Comparison of ENCODE assay signal across 1 cellular context in the genomic region with DNA sequence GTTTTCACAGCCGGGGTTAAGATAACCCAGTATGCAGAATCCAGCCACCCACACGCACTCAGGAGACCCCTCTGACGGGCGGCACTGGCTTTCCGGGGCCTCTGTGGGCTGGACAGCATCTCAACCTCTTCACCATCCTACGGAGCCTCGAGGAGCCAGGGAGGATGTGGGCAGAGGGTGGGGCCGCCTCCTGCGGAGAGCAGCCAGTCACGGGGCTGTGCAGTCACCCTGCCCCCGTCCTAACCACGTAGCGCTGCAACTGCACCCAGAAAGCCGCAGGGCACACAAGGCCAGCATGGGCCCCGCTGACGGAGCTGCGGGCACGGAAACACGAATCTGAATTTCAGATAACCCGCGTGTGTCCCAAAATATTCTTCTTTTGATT.
A peak's percentile ranks its signal among the peaks of the same experiment; 100 is the strongest.
TF ChIP-seq lines count a peak whose summit lies in the region.

No MANE protein-coding gene starts in this region.

TF ChIP-seq in K562, 482 proteins besides CTCF, POLR2A, EP300 and RAD21 (continued from another document):
- TF ChIP-seq, protein P1, sequence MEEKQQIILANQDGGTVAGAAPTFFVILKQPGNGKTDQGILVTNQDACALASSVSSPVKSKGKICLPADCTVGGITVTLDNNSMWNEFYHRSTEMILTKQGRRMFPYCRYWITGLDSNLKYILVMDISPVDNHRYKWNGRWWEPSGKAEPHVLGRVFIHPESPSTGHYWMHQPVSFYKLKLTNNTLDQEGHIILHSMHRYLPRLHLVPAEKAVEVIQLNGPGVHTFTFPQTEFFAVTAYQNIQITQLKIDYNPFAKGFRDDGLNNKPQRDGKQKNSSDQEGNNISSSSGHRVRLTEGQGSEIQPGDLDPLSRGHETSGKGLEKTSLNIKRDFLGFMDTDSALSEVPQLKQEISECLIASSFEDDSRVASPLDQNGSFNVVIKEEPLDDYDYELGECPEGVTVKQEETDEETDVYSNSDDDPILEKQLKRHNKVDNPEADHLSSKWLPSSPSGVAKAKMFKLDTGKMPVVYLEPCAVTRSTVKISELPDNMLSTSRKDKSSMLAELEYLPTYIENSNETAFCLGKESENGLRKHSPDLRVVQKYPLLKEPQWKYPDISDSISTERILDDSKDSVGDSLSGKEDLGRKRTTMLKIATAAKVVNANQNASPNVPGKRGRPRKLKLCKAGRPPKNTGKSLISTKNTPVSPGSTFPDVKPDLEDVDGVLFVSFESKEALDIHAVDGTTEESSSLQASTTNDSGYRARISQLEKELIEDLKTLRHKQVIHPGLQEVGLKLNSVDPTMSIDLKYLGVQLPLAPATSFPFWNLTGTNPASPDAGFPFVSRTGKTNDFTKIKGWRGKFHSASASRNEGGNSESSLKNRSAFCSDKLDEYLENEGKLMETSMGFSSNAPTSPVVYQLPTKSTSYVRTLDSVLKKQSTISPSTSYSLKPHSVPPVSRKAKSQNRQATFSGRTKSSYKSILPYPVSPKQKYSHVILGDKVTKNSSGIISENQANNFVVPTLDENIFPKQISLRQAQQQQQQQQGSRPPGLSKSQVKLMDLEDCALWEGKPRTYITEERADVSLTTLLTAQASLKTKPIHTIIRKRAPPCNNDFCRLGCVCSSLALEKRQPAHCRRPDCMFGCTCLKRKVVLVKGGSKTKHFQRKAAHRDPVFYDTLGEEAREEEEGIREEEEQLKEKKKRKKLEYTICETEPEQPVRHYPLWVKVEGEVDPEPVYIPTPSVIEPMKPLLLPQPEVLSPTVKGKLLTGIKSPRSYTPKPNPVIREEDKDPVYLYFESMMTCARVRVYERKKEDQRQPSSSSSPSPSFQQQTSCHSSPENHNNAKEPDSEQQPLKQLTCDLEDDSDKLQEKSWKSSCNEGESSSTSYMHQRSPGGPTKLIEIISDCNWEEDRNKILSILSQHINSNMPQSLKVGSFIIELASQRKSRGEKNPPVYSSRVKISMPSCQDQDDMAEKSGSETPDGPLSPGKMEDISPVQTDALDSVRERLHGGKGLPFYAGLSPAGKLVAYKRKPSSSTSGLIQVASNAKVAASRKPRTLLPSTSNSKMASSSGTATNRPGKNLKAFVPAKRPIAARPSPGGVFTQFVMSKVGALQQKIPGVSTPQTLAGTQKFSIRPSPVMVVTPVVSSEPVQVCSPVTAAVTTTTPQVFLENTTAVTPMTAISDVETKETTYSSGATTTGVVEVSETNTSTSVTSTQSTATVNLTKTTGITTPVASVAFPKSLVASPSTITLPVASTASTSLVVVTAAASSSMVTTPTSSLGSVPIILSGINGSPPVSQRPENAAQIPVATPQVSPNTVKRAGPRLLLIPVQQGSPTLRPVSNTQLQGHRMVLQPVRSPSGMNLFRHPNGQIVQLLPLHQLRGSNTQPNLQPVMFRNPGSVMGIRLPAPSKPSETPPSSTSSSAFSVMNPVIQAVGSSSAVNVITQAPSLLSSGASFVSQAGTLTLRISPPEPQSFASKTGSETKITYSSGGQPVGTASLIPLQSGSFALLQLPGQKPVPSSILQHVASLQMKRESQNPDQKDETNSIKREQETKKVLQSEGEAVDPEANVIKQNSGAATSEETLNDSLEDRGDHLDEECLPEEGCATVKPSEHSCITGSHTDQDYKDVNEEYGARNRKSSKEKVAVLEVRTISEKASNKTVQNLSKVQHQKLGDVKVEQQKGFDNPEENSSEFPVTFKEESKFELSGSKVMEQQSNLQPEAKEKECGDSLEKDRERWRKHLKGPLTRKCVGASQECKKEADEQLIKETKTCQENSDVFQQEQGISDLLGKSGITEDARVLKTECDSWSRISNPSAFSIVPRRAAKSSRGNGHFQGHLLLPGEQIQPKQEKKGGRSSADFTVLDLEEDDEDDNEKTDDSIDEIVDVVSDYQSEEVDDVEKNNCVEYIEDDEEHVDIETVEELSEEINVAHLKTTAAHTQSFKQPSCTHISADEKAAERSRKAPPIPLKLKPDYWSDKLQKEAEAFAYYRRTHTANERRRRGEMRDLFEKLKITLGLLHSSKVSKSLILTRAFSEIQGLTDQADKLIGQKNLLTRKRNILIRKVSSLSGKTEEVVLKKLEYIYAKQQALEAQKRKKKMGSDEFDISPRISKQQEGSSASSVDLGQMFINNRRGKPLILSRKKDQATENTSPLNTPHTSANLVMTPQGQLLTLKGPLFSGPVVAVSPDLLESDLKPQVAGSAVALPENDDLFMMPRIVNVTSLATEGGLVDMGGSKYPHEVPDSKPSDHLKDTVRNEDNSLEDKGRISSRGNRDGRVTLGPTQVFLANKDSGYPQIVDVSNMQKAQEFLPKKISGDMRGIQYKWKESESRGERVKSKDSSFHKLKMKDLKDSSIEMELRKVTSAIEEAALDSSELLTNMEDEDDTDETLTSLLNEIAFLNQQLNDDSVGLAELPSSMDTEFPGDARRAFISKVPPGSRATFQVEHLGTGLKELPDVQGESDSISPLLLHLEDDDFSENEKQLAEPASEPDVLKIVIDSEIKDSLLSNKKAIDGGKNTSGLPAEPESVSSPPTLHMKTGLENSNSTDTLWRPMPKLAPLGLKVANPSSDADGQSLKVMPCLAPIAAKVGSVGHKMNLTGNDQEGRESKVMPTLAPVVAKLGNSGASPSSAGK (IDR thresholded peaks at IDR 0.05), result no peak
- TF ChIP-seq SREBF1 (IDR thresholded peaks at IDR 0.05; ENCODE audit: borderline replicate concordance, low read depth, low read length) (no peak), ZNF324 (CRISPR knock-in tag; IDR thresholded peaks at IDR 0.05) (no peak), CCNT2 (IDR thresholded peaks at IDR 0.05; ENCODE audit: borderline replicate concordance, extremely low read depth, insufficient read length, low read depth, low read length) (no peak), CREM (IDR thresholded peaks at IDR 0.05; ENCODE audit: low read depth) (0 out of 2 replicates have a peak, but pooled peaks have one; percentile 13), SIN3B (IDR thresholded peaks at IDR 0.05; ENCODE audit: low read depth) (no peak), HNRNPK (IDR thresholded peaks at IDR 0.05; ENCODE audit: low read depth, low read length, poor library complexity, severe bottlenecking) (no peak), ZNF311 (CRISPR knock-in tag; IDR thresholded peaks at IDR 0.05) (no peak), HDAC2 (IDR thresholded peaks at IDR 0.05) (no peak), COPS2 (conservative IDR thresholded peaks at IDR 0.05) (no peak), MTF1 (CRISPR knock-in tag; IDR thresholded peaks at IDR 0.05; ENCODE audit: borderline replicate concordance) (no peak), MTA2 (IDR thresholded peaks at IDR 0.05; ENCODE audit: low read depth) (no peak), ATF1 (CRISPR knock-in tag; IDR thresholded peaks at IDR 0.05) (no peak), ATF1 (tag; IDR thresholded peaks at IDR 0.05) (no peak), SNIP1 (IDR thresholded peaks at IDR 0.05; ENCODE audit: low read depth) (no peak), PYGO2 (tag; IDR thresholded peaks at IDR 0.05) (no peak)
- TF ChIP-seq, protein P2, sequence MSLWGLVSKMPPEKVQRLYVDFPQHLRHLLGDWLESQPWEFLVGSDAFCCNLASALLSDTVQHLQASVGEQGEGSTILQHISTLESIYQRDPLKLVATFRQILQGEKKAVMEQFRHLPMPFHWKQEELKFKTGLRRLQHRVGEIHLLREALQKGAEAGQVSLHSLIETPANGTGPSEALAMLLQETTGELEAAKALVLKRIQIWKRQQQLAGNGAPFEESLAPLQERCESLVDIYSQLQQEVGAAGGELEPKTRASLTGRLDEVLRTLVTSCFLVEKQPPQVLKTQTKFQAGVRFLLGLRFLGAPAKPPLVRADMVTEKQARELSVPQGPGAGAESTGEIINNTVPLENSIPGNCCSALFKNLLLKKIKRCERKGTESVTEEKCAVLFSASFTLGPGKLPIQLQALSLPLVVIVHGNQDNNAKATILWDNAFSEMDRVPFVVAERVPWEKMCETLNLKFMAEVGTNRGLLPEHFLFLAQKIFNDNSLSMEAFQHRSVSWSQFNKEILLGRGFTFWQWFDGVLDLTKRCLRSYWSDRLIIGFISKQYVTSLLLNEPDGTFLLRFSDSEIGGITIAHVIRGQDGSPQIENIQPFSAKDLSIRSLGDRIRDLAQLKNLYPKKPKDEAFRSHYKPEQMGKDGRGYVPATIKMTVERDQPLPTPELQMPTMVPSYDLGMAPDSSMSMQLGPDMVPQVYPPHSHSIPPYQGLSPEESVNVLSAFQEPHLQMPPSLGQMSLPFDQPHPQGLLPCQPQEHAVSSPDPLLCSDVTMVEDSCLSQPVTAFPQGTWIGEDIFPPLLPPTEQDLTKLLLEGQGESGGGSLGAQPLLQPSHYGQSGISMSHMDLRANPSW (CRISPR knock-in tag; IDR thresholded peaks at IDR 0.05), result no peak
- TF ChIP-seq, protein P3, sequence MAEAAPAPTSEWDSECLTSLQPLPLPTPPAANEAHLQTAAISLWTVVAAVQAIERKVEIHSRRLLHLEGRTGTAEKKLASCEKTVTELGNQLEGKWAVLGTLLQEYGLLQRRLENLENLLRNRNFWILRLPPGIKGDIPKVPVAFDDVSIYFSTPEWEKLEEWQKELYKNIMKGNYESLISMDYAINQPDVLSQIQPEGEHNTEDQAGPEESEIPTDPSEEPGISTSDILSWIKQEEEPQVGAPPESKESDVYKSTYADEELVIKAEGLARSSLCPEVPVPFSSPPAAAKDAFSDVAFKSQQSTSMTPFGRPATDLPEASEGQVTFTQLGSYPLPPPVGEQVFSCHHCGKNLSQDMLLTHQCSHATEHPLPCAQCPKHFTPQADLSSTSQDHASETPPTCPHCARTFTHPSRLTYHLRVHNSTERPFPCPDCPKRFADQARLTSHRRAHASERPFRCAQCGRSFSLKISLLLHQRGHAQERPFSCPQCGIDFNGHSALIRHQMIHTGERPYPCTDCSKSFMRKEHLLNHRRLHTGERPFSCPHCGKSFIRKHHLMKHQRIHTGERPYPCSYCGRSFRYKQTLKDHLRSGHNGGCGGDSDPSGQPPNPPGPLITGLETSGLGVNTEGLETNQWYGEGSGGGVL (CRISPR knock-in tag; IDR thresholded peaks at IDR 0.05), result no peak
- TF ChIP-seq, protein P4, sequence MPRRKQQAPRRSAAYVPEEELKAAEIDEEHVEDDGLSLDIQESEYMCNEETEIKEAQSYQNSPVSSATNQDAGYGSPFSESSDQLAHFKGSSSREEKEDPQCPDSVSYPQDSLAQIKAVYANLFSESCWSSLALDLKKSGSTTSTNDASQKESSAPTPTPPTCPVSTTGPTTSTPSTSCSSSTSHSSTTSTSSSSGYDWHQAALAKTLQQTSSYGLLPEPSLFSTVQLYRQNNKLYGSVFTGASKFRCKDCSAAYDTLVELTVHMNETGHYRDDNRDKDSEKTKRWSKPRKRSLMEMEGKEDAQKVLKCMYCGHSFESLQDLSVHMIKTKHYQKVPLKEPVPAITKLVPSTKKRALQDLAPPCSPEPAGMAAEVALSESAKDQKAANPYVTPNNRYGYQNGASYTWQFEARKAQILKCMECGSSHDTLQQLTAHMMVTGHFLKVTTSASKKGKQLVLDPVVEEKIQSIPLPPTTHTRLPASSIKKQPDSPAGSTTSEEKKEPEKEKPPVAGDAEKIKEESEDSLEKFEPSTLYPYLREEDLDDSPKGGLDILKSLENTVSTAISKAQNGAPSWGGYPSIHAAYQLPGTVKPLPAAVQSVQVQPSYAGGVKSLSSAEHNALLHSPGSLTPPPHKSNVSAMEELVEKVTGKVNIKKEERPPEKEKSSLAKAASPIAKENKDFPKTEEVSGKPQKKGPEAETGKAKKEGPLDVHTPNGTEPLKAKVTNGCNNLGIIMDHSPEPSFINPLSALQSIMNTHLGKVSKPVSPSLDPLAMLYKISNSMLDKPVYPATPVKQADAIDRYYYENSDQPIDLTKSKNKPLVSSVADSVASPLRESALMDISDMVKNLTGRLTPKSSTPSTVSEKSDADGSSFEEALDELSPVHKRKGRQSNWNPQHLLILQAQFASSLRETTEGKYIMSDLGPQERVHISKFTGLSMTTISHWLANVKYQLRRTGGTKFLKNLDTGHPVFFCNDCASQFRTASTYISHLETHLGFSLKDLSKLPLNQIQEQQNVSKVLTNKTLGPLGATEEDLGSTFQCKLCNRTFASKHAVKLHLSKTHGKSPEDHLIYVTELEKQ (CRISPR knock-in tag; IDR thresholded peaks at IDR 0.05), result no peak
- TF ChIP-seq, protein P5, sequence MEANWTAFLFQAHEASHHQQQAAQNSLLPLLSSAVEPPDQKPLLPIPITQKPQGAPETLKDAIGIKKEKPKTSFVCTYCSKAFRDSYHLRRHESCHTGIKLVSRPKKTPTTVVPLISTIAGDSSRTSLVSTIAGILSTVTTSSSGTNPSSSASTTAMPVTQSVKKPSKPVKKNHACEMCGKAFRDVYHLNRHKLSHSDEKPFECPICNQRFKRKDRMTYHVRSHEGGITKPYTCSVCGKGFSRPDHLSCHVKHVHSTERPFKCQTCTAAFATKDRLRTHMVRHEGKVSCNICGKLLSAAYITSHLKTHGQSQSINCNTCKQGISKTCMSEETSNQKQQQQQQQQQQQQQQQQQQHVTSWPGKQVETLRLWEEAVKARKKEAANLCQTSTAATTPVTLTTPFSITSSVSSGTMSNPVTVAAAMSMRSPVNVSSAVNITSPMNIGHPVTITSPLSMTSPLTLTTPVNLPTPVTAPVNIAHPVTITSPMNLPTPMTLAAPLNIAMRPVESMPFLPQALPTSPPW (CRISPR knock-in tag; IDR thresholded peaks at IDR 0.05), result peak; percentile 47; the same call in 1 of the 2 replicates
- TF ChIP-seq, protein P6, sequence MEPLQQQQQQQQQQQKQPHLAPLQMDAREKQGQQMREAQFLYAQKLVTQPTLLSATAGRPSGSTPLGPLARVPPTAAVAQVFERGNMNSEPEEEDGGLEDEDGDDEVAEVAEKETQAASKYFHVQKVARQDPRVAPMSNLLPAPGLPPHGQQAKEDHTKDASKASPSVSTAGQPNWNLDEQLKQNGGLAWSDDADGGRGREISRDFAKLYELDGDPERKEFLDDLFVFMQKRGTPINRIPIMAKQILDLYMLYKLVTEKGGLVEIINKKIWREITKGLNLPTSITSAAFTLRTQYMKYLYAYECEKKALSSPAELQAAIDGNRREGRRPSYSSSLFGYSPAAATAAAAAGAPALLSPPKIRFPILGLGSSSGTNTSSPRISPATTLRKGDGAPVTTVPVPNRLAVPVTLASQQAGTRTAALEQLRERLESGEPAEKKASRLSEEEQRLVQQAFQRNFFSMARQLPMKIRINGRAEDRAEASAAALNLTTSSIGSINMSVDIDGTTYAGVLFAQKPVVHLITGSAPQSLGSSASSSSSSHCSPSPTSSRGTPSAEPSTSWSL (CRISPR knock-in tag; IDR thresholded peaks at IDR 0.05; ENCODE audit: borderline replicate concordance), result no peak
- TF ChIP-seq, protein P7, sequence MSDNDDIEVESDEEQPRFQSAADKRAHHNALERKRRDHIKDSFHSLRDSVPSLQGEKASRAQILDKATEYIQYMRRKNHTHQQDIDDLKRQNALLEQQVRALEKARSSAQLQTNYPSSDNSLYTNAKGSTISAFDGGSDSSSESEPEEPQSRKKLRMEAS (CRISPR knock-in tag; IDR thresholded peaks at IDR 0.05), result 0 out of 2 replicates have a peak, but pooled peaks have one; percentile 21
- TF ChIP-seq, protein P8, sequence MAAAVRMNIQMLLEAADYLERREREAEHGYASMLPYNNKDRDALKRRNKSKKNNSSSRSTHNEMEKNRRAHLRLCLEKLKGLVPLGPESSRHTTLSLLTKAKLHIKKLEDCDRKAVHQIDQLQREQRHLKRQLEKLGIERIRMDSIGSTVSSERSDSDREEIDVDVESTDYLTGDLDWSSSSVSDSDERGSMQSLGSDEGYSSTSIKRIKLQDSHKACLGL (CRISPR knock-in tag; IDR thresholded peaks at IDR 0.05; ENCODE audit: borderline replicate concordance, poor library complexity, severe bottlenecking), result no peak
